In genomic region chr19:16078759-16079707, GRCh38 we compare ENCODE assay signal across 8 cellular contexts. TPM values are rescaled to one million over a fixed set of nuclear protein-coding genes. Genes with fewer than 3 reads are reported as not detected.
DNase-seq lines count a peak whose midpoint lies in the region; ATAC-seq and TF ChIP-seq lines count a peak whose summit lies in the region.

No MANE protein-coding gene starts in this region.

- H3K27ac ChIP-seq in dorsolateral prefrontal cortex (peak overlapping the region; percentile 84 to 100 (median 98)), lower lobe of right lung (peak overlapping the region; percentile 100)

- ATAC-seq in GM21619 (IDR thresholded peaks at IDR 0.05; ENCODE audit: unreplicated experiment), result peak; percentile 39
- ATAC-seq in lower lobe of right lung, result peak; percentile 34 to 40

- DNase-seq in DMS153 (lab: John Stamatoyannopoulos, UW), result peak; percentile 50
- DNase-seq in NCI-H2081 treated with DMSO at 0.1 percent for 48 hours (lab: John Stamatoyannopoulos, UW), result peak; percentile 53
- DNase-seq in activated CD4-positive, alpha-beta T cell treated with anti-CD3 and anti-CD28 coated beads for 4 hours, result peak; percentile 68 to 74
- peak in 3 of 10 donors; percentile 34 to 51 (median 45) for DNase-seq in dorsolateral prefrontal cortex
- DNase-seq in lower lobe of right lung, result peak; percentile 66
- peak; percentile 25 to 54 for DNase-seq in stimulated activated CD8-positive, alpha-beta memory T cell treated with anti-CD3 and anti-CD28 coated beads, Interleukin-15, amount 100 ng/mL, for 4 hours (ENCODE audit: low read depth in 2 of 2)
- DNase-seq in occipital lobe (lab: John Stamatoyannopoulos, UW), result no peak

- no peaks in the 10 kb centered on the region for H3K27me3 ChIP-seq in dorsolateral prefrontal cortex
- H3K27me3 ChIP-seq in lower lobe of right lung (ENCODE audit: low read depth), result no peaks in the 10 kb centered on the region

- peak overlapping the region in 57 of 59 donors; percentile 2 to 96 (median 88) for H3K4me3 ChIP-seq in dorsolateral prefrontal cortex
- H3K4me3 ChIP-seq in lower lobe of right lung, result peak overlapping the region; percentile 90

- intact Hi-C loops in dorsolateral prefrontal cortex (cut with DNase I), result loop anchor here in 1 of 2 donors (5.0 kb wide), 1 partner anchor 37 kb away; no protein-coding TSS in a partner anchor
- intact Hi-C loops in lower lobe of right lung (cut with DNase I), result no loop called here

- H3K9me3 ChIP-seq in lower lobe of right lung, result no peaks in the 10 kb centered on the region

- TF ChIP-seq CTCF in dorsolateral prefrontal cortex (IDR thresholded peaks at IDR 0.05 in 54 of 56, conservative IDR thresholded peaks at IDR 0.05 in 2 of 56; ENCODE audit: low read depth in 1 of 56, partially characterized antibody in 56 of 56), result no peak
- no peak for TF ChIP-seq CTCF in lower lobe of right lung (IDR thresholded peaks at IDR 0.05)

- H3K36me3 ChIP-seq in lower lobe of right lung, result peaks cover 37% of the 10 kb centered on the region

- peaks cover 74% of the 10 kb centered on the region for H3K4me1 ChIP-seq in lower lobe of right lung

RNA-seq across cellular contexts. Expression of gene TPM4, which starts 2.7 kb away (rescaled TPM):
- 100 to 1,000 TPM in 72 of 120 experiments, 10 to 100 TPM in 48; 76.8 to 148 (median 102) TPM for total RNA-seq in dorsolateral prefrontal cortex
- total RNA-seq in lower lobe of right lung, result 319 TPM
- total RNA-seq in occipital lobe, result 94.8 TPM

RNA-seq across cellular contexts. Expression of gene RAB8A, which starts 32.7 kb away (rescaled TPM):
- total RNA-seq in dorsolateral prefrontal cortex (10 to 100 TPM; 21.7 to 52.7 (median 32.7) TPM), lower lobe of right lung (110 TPM), occipital lobe (33.7 TPM)
